In the genomic region with DNA sequence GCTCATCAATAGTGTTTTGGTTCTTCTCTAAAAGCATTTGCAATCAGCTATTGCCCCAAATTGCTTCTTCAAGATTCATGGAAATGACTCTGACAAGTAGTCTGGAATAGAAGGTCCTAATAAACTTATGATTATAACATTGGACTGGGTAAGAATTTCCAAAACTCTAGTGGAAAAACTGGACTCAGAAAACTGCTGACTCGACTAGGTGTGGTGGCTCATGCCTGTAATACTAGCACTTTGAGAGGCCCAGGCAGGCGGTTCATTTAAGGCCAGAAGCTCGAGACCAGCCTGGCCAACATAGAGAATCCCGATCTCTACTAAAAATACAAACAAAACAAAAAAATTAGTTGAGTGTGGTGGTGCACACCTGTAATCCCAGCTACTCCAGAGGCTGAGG, we compare ENCODE assay signal across 1 cellular context.
A peak's percentile ranks its signal among the peaks of the same experiment; 100 is the strongest.
TF ChIP-seq lines count a peak whose summit lies in the region.

No MANE protein-coding gene starts in this region.

TF ChIP-seq in K562, 482 proteins besides CTCF, POLR2A, EP300 and RAD21:
- TF ChIP-seq, protein P1, sequence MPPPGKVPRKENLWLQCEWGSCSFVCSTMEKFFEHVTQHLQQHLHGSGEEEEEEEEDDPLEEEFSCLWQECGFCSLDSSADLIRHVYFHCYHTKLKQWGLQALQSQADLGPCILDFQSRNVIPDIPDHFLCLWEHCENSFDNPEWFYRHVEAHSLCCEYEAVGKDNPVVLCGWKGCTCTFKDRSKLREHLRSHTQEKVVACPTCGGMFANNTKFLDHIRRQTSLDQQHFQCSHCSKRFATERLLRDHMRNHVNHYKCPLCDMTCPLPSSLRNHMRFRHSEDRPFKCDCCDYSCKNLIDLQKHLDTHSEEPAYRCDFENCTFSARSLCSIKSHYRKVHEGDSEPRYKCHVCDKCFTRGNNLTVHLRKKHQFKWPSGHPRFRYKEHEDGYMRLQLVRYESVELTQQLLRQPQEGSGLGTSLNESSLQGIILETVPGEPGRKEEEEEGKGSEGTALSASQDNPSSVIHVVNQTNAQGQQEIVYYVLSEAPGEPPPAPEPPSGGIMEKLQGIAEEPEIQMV (tag; conservative IDR thresholded peaks at IDR 0.05; ENCODE audit: low read depth): no peak
- TF ChIP-seq RFX5 (IDR thresholded peaks at IDR 0.05; ENCODE audit: low read depth, low read length): no peak
- TF ChIP-seq FOXK2 (conservative IDR thresholded peaks at IDR 0.05 in 1 of 2, IDR thresholded peaks at IDR 0.05 in 1 of 2; ENCODE audit: low read depth in 2 of 2): no peak
- no peak for TF ChIP-seq ZNF79 (CRISPR knock-in tag; IDR thresholded peaks at IDR 0.05; ENCODE audit: low read depth)
- TF ChIP-seq NR2F6 (CRISPR knock-in tag; IDR thresholded peaks at IDR 0.05): no peak
- TF ChIP-seq ZKSCAN8 (CRISPR knock-in tag; IDR thresholded peaks at IDR 0.05): no peak
- no peak for TF ChIP-seq XRCC4 (IDR thresholded peaks at IDR 0.05; ENCODE audit: extremely low read depth, insufficient read depth, insufficient read length)
- no peak for TF ChIP-seq LEF1 (IDR thresholded peaks at IDR 0.05)
- TF ChIP-seq MYBL2 (IDR thresholded peaks at IDR 0.05; ENCODE audit: low read depth): no peak
- TF ChIP-seq MYBL2 (CRISPR knock-in tag; IDR thresholded peaks at IDR 0.05; ENCODE audit: borderline replicate concordance): no peak
- no peak for TF ChIP-seq RBM25 (IDR thresholded peaks at IDR 0.05; ENCODE audit: low read depth, low read length, severe bottlenecking)
- TF ChIP-seq RFX7 (CRISPR knock-in tag; IDR thresholded peaks at IDR 0.05): no peak
- TF ChIP-seq ZNF175 (CRISPR knock-in tag; IDR thresholded peaks at IDR 0.05; ENCODE audit: low read depth): no peak
- TF ChIP-seq, protein P2, sequence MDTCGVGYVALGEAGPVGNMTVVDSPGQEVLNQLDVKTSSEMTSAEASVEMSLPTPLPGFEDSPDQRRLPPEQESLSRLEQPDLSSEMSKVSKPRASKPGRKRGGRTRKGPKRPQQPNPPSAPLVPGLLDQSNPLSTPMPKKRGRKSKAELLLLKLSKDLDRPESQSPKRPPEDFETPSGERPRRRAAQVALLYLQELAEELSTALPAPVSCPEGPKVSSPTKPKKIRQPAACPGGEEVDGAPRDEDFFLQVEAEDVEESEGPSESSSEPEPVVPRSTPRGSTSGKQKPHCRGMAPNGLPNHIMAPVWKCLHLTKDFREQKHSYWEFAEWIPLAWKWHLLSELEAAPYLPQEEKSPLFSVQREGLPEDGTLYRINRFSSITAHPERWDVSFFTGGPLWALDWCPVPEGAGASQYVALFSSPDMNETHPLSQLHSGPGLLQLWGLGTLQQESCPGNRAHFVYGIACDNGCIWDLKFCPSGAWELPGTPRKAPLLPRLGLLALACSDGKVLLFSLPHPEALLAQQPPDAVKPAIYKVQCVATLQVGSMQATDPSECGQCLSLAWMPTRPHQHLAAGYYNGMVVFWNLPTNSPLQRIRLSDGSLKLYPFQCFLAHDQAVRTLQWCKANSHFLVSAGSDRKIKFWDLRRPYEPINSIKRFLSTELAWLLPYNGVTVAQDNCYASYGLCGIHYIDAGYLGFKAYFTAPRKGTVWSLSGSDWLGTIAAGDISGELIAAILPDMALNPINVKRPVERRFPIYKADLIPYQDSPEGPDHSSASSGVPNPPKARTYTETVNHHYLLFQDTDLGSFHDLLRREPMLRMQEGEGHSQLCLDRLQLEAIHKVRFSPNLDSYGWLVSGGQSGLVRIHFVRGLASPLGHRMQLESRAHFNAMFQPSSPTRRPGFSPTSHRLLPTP (IDR thresholded peaks at IDR 0.05; ENCODE audit: borderline replicate concordance, extremely low read depth, insufficient read length): no peak
- TF ChIP-seq SIN3A (IDR thresholded peaks at IDR 0.05; ENCODE audit: borderline replicate concordance in 2 of 2, control insufficient read depth in 1 of 2, low read depth in 2 of 2, low read length in 2 of 2): no peak
- TF ChIP-seq ZNF766 (CRISPR knock-in tag; conservative IDR thresholded peaks at IDR 0.05): no peak
- TF ChIP-seq MAFK (IDR thresholded peaks at IDR 0.05; ENCODE audit: low read length): peak; percentile 70
- TF ChIP-seq, protein P3, sequence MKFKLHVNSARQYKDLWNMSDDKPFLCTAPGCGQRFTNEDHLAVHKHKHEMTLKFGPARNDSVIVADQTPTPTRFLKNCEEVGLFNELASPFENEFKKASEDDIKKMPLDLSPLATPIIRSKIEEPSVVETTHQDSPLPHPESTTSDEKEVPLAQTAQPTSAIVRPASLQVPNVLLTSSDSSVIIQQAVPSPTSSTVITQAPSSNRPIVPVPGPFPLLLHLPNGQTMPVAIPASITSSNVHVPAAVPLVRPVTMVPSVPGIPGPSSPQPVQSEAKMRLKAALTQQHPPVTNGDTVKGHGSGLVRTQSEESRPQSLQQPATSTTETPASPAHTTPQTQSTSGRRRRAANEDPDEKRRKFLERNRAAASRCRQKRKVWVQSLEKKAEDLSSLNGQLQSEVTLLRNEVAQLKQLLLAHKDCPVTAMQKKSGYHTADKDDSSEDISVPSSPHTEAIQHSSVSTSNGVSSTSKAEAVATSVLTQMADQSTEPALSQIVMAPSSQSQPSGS (CRISPR knock-in tag; IDR thresholded peaks at IDR 0.05): no peak
- peak; percentile 95 for TF ChIP-seq ZNF316 (IDR thresholded peaks at IDR 0.05)
- no peak for TF ChIP-seq TOE1 (IDR thresholded peaks at IDR 0.05; ENCODE audit: borderline replicate concordance)
- no peak for TF ChIP-seq TOE1 (CRISPR knock-in tag; IDR thresholded peaks at IDR 0.05; ENCODE audit: borderline replicate concordance, low read depth)
- peak; percentile 84 for TF ChIP-seq MAFG (tag; conservative IDR thresholded peaks at IDR 0.05)
- TF ChIP-seq SRSF3 (IDR thresholded peaks at IDR 0.05; ENCODE audit: insufficient read depth, low read length): no peak
- no peak for TF ChIP-seq FOXJ2 (tag; IDR thresholded peaks at IDR 0.05)
- TF ChIP-seq MECOM (CRISPR knock-in tag; IDR thresholded peaks at IDR 0.05): no peak
- no peak for TF ChIP-seq HDGF (IDR thresholded peaks at IDR 0.05)
- no peak for TF ChIP-seq ZSCAN29 (IDR thresholded peaks at IDR 0.05)
- no peak for TF ChIP-seq TBL1XR1 (IDR thresholded peaks at IDR 0.05; ENCODE audit: low read length in 2 of 2)
- no peak for TF ChIP-seq RFX1 (IDR thresholded peaks at IDR 0.05)
- TF ChIP-seq MAFF (IDR thresholded peaks at IDR 0.05; ENCODE audit: low read length): peak; percentile 82
- no peak for TF ChIP-seq ZBTB17 (CRISPR knock-in tag; IDR thresholded peaks at IDR 0.05)
- no peak for TF ChIP-seq SMAD1 (IDR thresholded peaks at IDR 0.05; ENCODE audit: low read depth, low read length, partially characterized antibody)
- peak; percentile 90 for TF ChIP-seq C11orf30 (IDR thresholded peaks at IDR 0.05; ENCODE audit: low read depth)
- TF ChIP-seq, protein P4, sequence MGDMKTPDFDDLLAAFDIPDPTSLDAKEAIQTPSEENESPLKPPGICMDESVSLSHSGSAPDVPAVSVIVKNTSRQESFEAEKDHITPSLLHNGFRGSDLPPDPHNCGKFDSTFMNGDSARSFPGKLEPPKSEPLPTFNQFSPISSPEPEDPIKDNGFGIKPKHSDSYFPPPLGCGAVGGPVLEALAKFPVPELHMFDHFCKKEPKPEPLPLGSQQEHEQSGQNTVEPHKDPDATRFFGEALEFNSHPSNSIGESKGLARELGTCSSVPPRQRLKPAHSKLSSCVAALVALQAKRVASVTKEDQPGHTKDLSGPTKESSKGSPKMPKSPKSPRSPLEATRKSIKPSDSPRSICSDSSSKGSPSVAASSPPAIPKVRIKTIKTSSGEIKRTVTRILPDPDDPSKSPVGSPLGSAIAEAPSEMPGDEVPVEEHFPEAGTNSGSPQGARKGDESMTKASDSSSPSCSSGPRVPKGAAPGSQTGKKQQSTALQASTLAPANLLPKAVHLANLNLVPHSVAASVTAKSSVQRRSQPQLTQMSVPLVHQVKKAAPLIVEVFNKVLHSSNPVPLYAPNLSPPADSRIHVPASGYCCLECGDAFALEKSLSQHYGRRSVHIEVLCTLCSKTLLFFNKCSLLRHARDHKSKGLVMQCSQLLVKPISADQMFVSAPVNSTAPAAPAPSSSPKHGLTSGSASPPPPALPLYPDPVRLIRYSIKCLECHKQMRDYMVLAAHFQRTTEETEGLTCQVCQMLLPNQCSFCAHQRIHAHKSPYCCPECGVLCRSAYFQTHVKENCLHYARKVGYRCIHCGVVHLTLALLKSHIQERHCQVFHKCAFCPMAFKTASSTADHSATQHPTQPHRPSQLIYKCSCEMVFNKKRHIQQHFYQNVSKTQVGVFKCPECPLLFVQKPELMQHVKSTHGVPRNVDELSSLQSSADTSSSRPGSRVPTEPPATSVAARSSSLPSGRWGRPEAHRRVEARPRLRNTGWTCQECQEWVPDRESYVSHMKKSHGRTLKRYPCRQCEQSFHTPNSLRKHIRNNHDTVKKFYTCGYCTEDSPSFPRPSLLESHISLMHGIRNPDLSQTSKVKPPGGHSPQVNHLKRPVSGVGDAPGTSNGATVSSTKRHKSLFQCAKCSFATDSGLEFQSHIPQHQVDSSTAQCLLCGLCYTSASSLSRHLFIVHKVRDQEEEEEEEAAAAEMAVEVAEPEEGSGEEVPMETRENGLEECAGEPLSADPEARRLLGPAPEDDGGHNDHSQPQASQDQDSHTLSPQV (IDR thresholded peaks at IDR 0.05): no peak
- no peak for TF ChIP-seq L3MBTL2 (IDR thresholded peaks at IDR 0.05)
- no peak for TF ChIP-seq FOXK1 (CRISPR knock-in tag; IDR thresholded peaks at IDR 0.05; ENCODE audit: borderline replicate concordance)
- no peak for TF ChIP-seq NR4A1 (CRISPR knock-in tag; IDR thresholded peaks at IDR 0.05)
- TF ChIP-seq NR4A1 (tag; IDR thresholded peaks at IDR 0.05): no peak
- no peak for TF ChIP-seq BRF1 (IDR thresholded peaks at IDR 0.05; ENCODE audit: borderline replicate concordance, extremely low read depth, insufficient read length)
- no peak for TF ChIP-seq BACH1 (tag; IDR thresholded peaks at IDR 0.05)
- no peak for TF ChIP-seq CREM (IDR thresholded peaks at IDR 0.05; ENCODE audit: low read depth)
- TF ChIP-seq FOXJ3 (CRISPR knock-in tag; IDR thresholded peaks at IDR 0.05): no peak
- TF ChIP-seq KLF16 (IDR thresholded peaks at IDR 0.05): no peak
- no peak for TF ChIP-seq NFRKB (IDR thresholded peaks at IDR 0.05; ENCODE audit: low read depth)
